ENCODE assay signal across 1 cellular context in genomic region chr5:150780180-150780692, GRCh38.
A peak's percentile ranks its signal among the peaks of the same experiment; 100 is the strongest.
TF ChIP-seq lines count a peak whose summit lies in the region.

No MANE protein-coding gene starts in this region.

TF ChIP-seq in GM12878, 131 proteins besides CTCF, POLR2A, EP300 and RAD21 (continued from another document and continues in another):
- TF ChIP-seq, protein P1, sequence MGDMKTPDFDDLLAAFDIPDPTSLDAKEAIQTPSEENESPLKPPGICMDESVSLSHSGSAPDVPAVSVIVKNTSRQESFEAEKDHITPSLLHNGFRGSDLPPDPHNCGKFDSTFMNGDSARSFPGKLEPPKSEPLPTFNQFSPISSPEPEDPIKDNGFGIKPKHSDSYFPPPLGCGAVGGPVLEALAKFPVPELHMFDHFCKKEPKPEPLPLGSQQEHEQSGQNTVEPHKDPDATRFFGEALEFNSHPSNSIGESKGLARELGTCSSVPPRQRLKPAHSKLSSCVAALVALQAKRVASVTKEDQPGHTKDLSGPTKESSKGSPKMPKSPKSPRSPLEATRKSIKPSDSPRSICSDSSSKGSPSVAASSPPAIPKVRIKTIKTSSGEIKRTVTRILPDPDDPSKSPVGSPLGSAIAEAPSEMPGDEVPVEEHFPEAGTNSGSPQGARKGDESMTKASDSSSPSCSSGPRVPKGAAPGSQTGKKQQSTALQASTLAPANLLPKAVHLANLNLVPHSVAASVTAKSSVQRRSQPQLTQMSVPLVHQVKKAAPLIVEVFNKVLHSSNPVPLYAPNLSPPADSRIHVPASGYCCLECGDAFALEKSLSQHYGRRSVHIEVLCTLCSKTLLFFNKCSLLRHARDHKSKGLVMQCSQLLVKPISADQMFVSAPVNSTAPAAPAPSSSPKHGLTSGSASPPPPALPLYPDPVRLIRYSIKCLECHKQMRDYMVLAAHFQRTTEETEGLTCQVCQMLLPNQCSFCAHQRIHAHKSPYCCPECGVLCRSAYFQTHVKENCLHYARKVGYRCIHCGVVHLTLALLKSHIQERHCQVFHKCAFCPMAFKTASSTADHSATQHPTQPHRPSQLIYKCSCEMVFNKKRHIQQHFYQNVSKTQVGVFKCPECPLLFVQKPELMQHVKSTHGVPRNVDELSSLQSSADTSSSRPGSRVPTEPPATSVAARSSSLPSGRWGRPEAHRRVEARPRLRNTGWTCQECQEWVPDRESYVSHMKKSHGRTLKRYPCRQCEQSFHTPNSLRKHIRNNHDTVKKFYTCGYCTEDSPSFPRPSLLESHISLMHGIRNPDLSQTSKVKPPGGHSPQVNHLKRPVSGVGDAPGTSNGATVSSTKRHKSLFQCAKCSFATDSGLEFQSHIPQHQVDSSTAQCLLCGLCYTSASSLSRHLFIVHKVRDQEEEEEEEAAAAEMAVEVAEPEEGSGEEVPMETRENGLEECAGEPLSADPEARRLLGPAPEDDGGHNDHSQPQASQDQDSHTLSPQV (IDR thresholded peaks at IDR 0.05), result no peak
- no peak for TF ChIP-seq EGR1 (IDR thresholded peaks at IDR 0.05; ENCODE audit: borderline replicate concordance in 1 of 2, low read depth in 2 of 2, low read length in 2 of 2)
- peak; percentile 97 for TF ChIP-seq PAX5 (IDR thresholded peaks at IDR 0.05; ENCODE audit: borderline replicate concordance, low read depth, low read length)
- no peak for TF ChIP-seq E4F1 (IDR thresholded peaks at IDR 0.05; ENCODE audit: borderline replicate concordance, partially characterized antibody)
- TF ChIP-seq, protein P2, sequence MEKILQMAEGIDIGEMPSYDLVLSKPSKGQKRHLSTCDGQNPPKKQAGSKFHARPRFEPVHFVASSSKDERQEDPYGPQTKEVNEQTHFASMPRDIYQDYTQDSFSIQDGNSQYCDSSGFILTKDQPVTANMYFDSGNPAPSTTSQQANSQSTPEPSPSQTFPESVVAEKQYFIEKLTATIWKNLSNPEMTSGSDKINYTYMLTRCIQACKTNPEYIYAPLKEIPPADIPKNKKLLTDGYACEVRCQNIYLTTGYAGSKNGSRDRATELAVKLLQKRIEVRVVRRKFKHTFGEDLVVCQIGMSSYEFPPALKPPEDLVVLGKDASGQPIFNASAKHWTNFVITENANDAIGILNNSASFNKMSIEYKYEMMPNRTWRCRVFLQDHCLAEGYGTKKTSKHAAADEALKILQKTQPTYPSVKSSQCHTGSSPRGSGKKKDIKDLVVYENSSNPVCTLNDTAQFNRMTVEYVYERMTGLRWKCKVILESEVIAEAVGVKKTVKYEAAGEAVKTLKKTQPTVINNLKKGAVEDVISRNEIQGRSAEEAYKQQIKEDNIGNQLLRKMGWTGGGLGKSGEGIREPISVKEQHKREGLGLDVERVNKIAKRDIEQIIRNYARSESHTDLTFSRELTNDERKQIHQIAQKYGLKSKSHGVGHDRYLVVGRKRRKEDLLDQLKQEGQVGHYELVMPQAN (conservative IDR thresholded peaks at IDR 0.05), result no peak
- no peak for TF ChIP-seq ZNF217 (IDR thresholded peaks at IDR 0.05)
- peak; percentile 78; the same call in 1 of the 2 replicates for TF ChIP-seq MTA2 (IDR thresholded peaks at IDR 0.05; ENCODE audit: low read depth)
- TF ChIP-seq ZZZ3 (IDR thresholded peaks at IDR 0.05; ENCODE audit: control insufficient read depth, insufficient read length, low read depth), result no peak
- no peak for TF ChIP-seq IRF3 (IDR thresholded peaks at IDR 0.05)
- no peak for TF ChIP-seq ZBTB11 (CRISPR knock-in tag; IDR thresholded peaks at IDR 0.05)
- TF ChIP-seq NBN (IDR thresholded peaks at IDR 0.05), result 0 out of 2 replicates have a peak, but pooled peaks have one; percentile 21
- no peak for TF ChIP-seq SMAD5 (IDR thresholded peaks at IDR 0.05; ENCODE audit: low read depth)
- no peak for TF ChIP-seq KLF5 (IDR thresholded peaks at IDR 0.05; ENCODE audit: partially characterized antibody)
- TF ChIP-seq SREBF1 (IDR thresholded peaks at IDR 0.05; ENCODE audit: low read length), result no peak
- TF ChIP-seq MEF2B (IDR thresholded peaks at IDR 0.05; ENCODE audit: partially characterized antibody, poor library complexity, severe bottlenecking), result peak; percentile 91
- TF ChIP-seq, protein P3, sequence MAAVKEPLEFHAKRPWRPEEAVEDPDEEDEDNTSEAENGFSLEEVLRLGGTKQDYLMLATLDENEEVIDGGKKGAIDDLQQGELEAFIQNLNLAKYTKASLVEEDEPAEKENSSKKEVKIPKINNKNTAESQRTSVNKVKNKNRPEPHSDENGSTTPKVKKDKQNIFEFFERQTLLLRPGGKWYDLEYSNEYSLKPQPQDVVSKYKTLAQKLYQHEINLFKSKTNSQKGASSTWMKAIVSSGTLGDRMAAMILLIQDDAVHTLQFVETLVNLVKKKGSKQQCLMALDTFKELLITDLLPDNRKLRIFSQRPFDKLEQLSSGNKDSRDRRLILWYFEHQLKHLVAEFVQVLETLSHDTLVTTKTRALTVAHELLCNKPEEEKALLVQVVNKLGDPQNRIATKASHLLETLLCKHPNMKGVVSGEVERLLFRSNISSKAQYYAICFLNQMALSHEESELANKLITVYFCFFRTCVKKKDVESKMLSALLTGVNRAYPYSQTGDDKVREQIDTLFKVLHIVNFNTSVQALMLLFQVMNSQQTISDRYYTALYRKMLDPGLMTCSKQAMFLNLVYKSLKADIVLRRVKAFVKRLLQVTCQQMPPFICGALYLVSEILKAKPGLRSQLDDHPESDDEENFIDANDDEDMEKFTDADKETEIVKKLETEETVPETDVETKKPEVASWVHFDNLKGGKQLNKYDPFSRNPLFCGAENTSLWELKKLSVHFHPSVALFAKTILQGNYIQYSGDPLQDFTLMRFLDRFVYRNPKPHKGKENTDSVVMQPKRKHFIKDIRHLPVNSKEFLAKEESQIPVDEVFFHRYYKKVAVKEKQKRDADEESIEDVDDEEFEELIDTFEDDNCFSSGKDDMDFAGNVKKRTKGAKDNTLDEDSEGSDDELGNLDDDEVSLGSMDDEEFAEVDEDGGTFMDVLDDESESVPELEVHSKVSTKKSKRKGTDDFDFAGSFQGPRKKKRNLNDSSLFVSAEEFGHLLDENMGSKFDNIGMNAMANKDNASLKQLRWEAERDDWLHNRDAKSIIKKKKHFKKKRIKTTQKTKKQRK (IDR thresholded peaks at IDR 0.05; ENCODE audit: low read depth, low read length), result no peak
- peak; percentile 74 for TF ChIP-seq BCL3 (IDR thresholded peaks at IDR 0.05; ENCODE audit: borderline replicate concordance, insufficient read depth, low read depth, low read length, poor library complexity, severe bottlenecking)
- TF ChIP-seq ELK1 (IDR thresholded peaks at IDR 0.05; ENCODE audit: low read depth, low read length), result no peak
- TF ChIP-seq HCFC1 (IDR thresholded peaks at IDR 0.05; ENCODE audit: low read length), result no peak
- peak; percentile 90 for TF ChIP-seq IKZF2 (IDR thresholded peaks at IDR 0.05)
- TF ChIP-seq, protein P4, sequence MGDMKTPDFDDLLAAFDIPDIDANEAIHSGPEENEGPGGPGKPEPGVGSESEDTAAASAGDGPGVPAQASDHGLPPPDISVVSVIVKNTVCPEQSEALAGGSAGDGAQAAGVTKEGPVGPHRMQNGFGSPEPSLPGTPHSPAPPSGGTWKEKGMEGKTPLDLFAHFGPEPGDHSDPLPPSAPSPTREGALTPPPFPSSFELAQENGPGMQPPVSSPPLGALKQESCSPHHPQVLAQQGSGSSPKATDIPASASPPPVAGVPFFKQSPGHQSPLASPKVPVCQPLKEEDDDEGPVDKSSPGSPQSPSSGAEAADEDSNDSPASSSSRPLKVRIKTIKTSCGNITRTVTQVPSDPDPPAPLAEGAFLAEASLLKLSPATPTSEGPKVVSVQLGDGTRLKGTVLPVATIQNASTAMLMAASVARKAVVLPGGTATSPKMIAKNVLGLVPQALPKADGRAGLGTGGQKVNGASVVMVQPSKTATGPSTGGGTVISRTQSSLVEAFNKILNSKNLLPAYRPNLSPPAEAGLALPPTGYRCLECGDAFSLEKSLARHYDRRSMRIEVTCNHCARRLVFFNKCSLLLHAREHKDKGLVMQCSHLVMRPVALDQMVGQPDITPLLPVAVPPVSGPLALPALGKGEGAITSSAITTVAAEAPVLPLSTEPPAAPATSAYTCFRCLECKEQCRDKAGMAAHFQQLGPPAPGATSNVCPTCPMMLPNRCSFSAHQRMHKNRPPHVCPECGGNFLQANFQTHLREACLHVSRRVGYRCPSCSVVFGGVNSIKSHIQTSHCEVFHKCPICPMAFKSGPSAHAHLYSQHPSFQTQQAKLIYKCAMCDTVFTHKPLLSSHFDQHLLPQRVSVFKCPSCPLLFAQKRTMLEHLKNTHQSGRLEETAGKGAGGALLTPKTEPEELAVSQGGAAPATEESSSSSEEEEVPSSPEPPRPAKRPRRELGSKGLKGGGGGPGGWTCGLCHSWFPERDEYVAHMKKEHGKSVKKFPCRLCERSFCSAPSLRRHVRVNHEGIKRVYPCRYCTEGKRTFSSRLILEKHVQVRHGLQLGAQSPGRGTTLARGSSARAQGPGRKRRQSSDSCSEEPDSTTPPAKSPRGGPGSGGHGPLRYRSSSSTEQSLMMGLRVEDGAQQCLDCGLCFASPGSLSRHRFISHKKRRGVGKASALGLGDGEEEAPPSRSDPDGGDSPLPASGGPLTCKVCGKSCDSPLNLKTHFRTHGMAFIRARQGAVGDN (IDR thresholded peaks at IDR 0.05), result 0 out of 2 replicates have a peak, but pooled peaks have one; percentile 24
- no peak; the same call in 1 of the 2 replicates for TF ChIP-seq JUNB (IDR thresholded peaks at IDR 0.05)
- TF ChIP-seq CBX5 (IDR thresholded peaks at IDR 0.05; ENCODE audit: low read depth), result no peak
- TF ChIP-seq RAD51 (IDR thresholded peaks at IDR 0.05), result 0 out of 2 replicates have a peak, but pooled peaks have one; percentile 28
- TF ChIP-seq LARP7 (IDR thresholded peaks at IDR 0.05), result no peak
- peak in 1 of 2 experiments; percentile 35; a peak in 1 of 4 replicates for TF ChIP-seq ETV6 (conservative IDR thresholded peaks at IDR 0.05 in 1 of 2, IDR thresholded peaks at IDR 0.05 in 1 of 2; ENCODE audit: borderline replicate concordance in 1 of 2, low read depth in 1 of 2)
- no peak for TF ChIP-seq KAT2A (conservative IDR thresholded peaks at IDR 0.05; ENCODE audit: control insufficient read depth, low read depth, low read length)
- peak; percentile 80; the same call in 1 of the 2 replicates for TF ChIP-seq ZBED1 (IDR thresholded peaks at IDR 0.05; ENCODE audit: borderline replicate concordance)
- no peak for TF ChIP-seq STAT1 (conservative IDR thresholded peaks at IDR 0.05)
- peak; percentile 93; the same call in 1 of the 2 replicates for TF ChIP-seq MTA3 (IDR thresholded peaks at IDR 0.05; ENCODE audit: borderline replicate concordance, low read length)
- TF ChIP-seq NRF1 (conservative IDR thresholded peaks at IDR 0.05; ENCODE audit: low read depth, low read length), result no peak
- peak; percentile 49 for TF ChIP-seq IRF4 (IDR thresholded peaks at IDR 0.05; ENCODE audit: low read depth, low read length)
